In the genomic region with DNA sequence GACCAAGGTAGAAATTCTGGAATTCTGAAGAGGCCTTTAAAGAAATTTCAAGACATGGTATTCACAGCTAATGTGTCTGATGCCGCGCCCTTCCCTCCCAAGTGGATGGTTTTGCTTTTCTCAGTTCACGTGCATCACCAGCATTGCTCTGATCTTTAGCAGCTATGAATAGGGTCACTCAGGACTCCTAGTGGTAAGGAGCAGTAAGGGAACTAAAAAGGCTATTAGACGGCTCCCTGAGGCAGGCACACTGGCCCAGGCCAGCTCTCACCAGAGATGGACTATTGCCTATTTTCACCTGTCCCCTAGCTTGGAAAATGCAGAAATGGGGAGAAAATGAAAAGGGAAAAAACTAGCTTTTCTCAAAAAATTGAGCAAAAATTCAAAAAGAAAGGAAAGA, we compare ENCODE assay signal across 8 cellular contexts.
DNase-seq lines count a peak whose midpoint lies in the region; TF ChIP-seq lines count a peak whose summit lies in the region.

No MANE protein-coding gene starts in this region.

- H3K9ac ChIP-seq in Karpas-422 (ENCODE audit: low read length), result no peak overlapping the region
- no peak overlapping the region for H3K9ac ChIP-seq in endodermal cell (ENCODE audit: extremely low read depth, low read length, poor library complexity, severe bottlenecking)

- H4K20me1 ChIP-seq in Karpas-422 (ENCODE audit: insufficient read depth, low read depth, low read length), result no peaks in the 10 kb centered on the region

- H3K4me1 Mint-ChIP-seq in endodermal cell, result peaks cover 7% of the 10 kb centered on the region

- no peak overlapping the region for H3K4me2 ChIP-seq in Karpas-422 (ENCODE audit: low read depth, low read length, poor library complexity, severe bottlenecking)

- no peaks in the 10 kb centered on the region for H3K9me3 ChIP-seq in Karpas-422 (ENCODE audit: low read length)
- no peaks in the 10 kb centered on the region for H3K9me3 ChIP-seq in endodermal cell (ENCODE audit: control insufficient read depth, low read length)
- no peaks in the 10 kb centered on the region for H3K9me3 ChIP-seq in transverse colon

- no peaks in the 10 kb centered on the region for H3K9me3 Mint-ChIP-seq in endodermal cell

- H3K4me1 ChIP-seq in Karpas-422 (ENCODE audit: low read length) (no peaks in the 10 kb centered on the region), endodermal cell (ENCODE audit: control insufficient read depth, insufficient read depth, low read length) (no peaks in the 10 kb centered on the region), transverse colon (no peaks in the 10 kb centered on the region)

- no peaks in the 10 kb centered on the region for H3K79me2 ChIP-seq in Karpas-422 (ENCODE audit: low read length)

- intact Hi-C loops in transverse colon (cut with DNase I; ENCODE audit: low total_unique reads), result no loop called here

- TF ChIP-seq CTCF in GM06990 (IDR thresholded peaks at IDR 0.05; ENCODE audit: insufficient read depth, low read length, poor library complexity, severe bottlenecking), result peak; percentile 51
- TF ChIP-seq CTCF in GM20000 (IDR thresholded peaks at IDR 0.05; ENCODE audit: extremely low read depth, missing control alignments), result peak; percentile 15
- TF ChIP-seq CTCF in endodermal cell (conservative IDR thresholded peaks at IDR 0.05), result peak; percentile 76
- TF ChIP-seq CTCF in transverse colon (IDR thresholded peaks at IDR 0.05), result peak in 4 of 5 experiments; percentile 18 to 30 (median 21)

- peaks cover 4% of the 10 kb centered on the region for H3K27me3 Mint-ChIP-seq in endodermal cell (ENCODE audit: insufficient read depth)

- in situ Hi-C loops in transverse colon (cut with MboI; ENCODE audit: low pct_ligation_motif_present in 1 of 4, low pct_unique_long_range_greater_than_20kb in 1 of 4, low sequenced_read_pairs in 3 of 4), result no loop called here

- H3K4me3 ChIP-seq in GM06990 (replicated peaks; ENCODE audit: low read depth, low read length) (no peak overlapping the region), Karpas-422 (ENCODE audit: low read length) (no peak overlapping the region), endodermal cell (ENCODE audit: low read length) (no peak overlapping the region), transverse colon (no peak overlapping the region)

- no peaks in the 10 kb centered on the region for H3K9me2 ChIP-seq in Karpas-422 (replicated peaks; ENCODE audit: insufficient read depth, low read length)

- H3K4me3 Mint-ChIP-seq in endodermal cell, result no peak overlapping the region

- no peak overlapping the region for H2AFZ ChIP-seq in Karpas-422 (ENCODE audit: low read length)

- no peaks in the 10 kb centered on the region for H3K36me3 Mint-ChIP-seq in endodermal cell (ENCODE audit: low read depth)

- H3K27ac ChIP-seq in Karpas-422 (ENCODE audit: low read length) (no peak overlapping the region), endodermal cell (ENCODE audit: low read depth, low read length) (no peak overlapping the region), transverse colon (no peak overlapping the region)

- H3K36me3 ChIP-seq in GM06990 (ENCODE audit: control insufficient read depth, insufficient read depth, low read length), result no peaks in the 10 kb centered on the region
- H3K36me3 ChIP-seq in Karpas-422 (ENCODE audit: insufficient read depth, low read length), result no peaks in the 10 kb centered on the region
- no peaks in the 10 kb centered on the region for H3K36me3 ChIP-seq in endodermal cell (ENCODE audit: control insufficient read depth, insufficient read depth, low read length)
- H3K36me3 ChIP-seq in transverse colon, result no peaks in the 10 kb centered on the region

- no peak for DNase-seq in GM06990 (ENCODE audit: extremely low read depth, insufficient read length)
- DNase-seq in GM20000 (ENCODE audit: low spot score), result no peak
- peak; percentile 49 for DNase-seq in Karpas-422
- peak; percentile 61 for DNase-seq in endodermal cell
- no peak for DNase-seq in transverse colon
- no peak for DNase-seq in MV-4-11 (lab: John Stamatoyannopoulos, UW)
- DNase-seq in activated gamma-delta T cell treated with Interleukin-2 at 50 U/mL for 16 hours, result no peak
- DNase-seq in middle frontal gyrus (ENCODE audit: extremely low spot score, low spot score), result no peak

- H3K27ac Mint-ChIP-seq in endodermal cell, result no peak overlapping the region

- TF ChIP-seq POLR2A in transverse colon (IDR thresholded peaks at IDR 0.05), result no peak

- 65% methylated on average over 4 of the region's 4 CpGs; no CpG with 5 or more reads in 1 of the 2 experiments for WGBS in endodermal cell (ENCODE audit: insufficient coverage in 1 of 2, insufficient read length in 1 of 2), 2 experiments
- 63 to 71% methylated on average over 4 of the region's 4 CpGs for WGBS in transverse colon (ENCODE audit: low coverage in 1 of 2), 2 donors

- TF ChIP-seq EP300 in transverse colon (IDR thresholded peaks at IDR 0.05; ENCODE audit: low read depth), result no peak

- H3K27me3 ChIP-seq in GM06990 (replicated peaks; ENCODE audit: control insufficient read depth, insufficient read depth, low read length) (no peaks in the 10 kb centered on the region), Karpas-422 (ENCODE audit: low read length) (no peaks in the 10 kb centered on the region), endodermal cell (ENCODE audit: control insufficient read depth, insufficient read depth, low read length, poor library complexity, severe bottlenecking) (peaks cover 16% of the 10 kb centered on the region), transverse colon (peaks cover under 1% of the 10 kb centered on the region)

Comparison
In these comparisons a context has a peak if more than half of its experiments do, and no peak if none do; other contexts are left out.
1. DNase-seq: peak in Karpas-422 (single experiment) and endodermal cell (single experiment); none in GM06990 (single experiment), GM20000 (single experiment), transverse colon (single experiment), MV-4-11 (single experiment), activated gamma-delta T cell treated with Interleukin-2 at 50 U/mL for 16 hours (single experiment) and middle frontal gyrus (single experiment).
2. CTCF ChIP-seq: peak in every context shown above with its lines; median percentile 76 in endodermal cell; 51 in GM06990; 21 in transverse colon; 15 in GM20000.